18 cellular contexts compared by ENCODE assay signal in genomic region chr2:66447676-66448075, GRCh38. TPM values are rescaled to one million over a fixed set of nuclear protein-coding genes. Genes with fewer than 3 reads are reported as not detected.
DNase-seq lines count a peak whose midpoint lies in the region; ATAC-seq and TF ChIP-seq lines count a peak whose summit lies in the region.
"Had no signal": no experiment of that assay in that cellular context is flagged by ENCODE, and none has a peak within 500 bp of the region (broad histone marks: within the 10 kb centered on the region; RNA-seq: fewer than 3 reads in every experiment).

No MANE protein-coding gene starts in this region.

- peak overlapping the region; percentile 99 for H3K9ac ChIP-seq in SK-N-MC (ENCODE audit: insufficient read length)

- H3K36me3 Mint-ChIP-seq in nephron (ENCODE audit: low read depth) = peaks cover 68% of the 10 kb centered on the region

- H3K9me3 ChIP-seq in SK-N-MC (ENCODE audit: low read depth, low read length) (no peaks in the 10 kb centered on the region), esophagus squamous epithelium (no peaks in the 10 kb centered on the region)

- no peak for TF ChIP-seq POLR2A in esophagus squamous epithelium (IDR thresholded peaks at IDR 0.05)

- TF ChIP-seq CTCF in esophagus squamous epithelium (IDR thresholded peaks at IDR 0.05) (no peak), nephron (IDR thresholded peaks at IDR 0.05; ENCODE audit: unreplicated experiment in 3 of 3) (no peak)

- no peak for DNase-seq in SK-N-MC (ENCODE audit: low read depth, low spot score)
- no peak for DNase-seq in esophagus squamous epithelium (lab: John Stamatoyannopoulos, UW)
- no peak for DNase-seq in dedifferentiated amniotic fluid mesenchymal stem cell (ENCODE audit: extremely low spot score)
- DNase-seq in SKM-1 (lab: John Stamatoyannopoulos, UW; ENCODE audit: unreplicated experiment) = no peak
- DNase-seq: activated CD4-positive, CD25-positive, alpha-beta regulatory T cell; activated effector memory CD4-positive, alpha-beta T cell treated with Interleukin-2 at 50 U/mL for 16 hours; AML-193; cortex of kidney; kidney glomerular epithelial cell; NCI-H1436; NCI-H226; stimulated activated naive CD4-positive, alpha-beta T cell; T-helper 17 cell had no signal

- H3K27ac ChIP-seq in SK-N-MC = peak overlapping the region; percentile 100
- peak overlapping the region in 3 of 4 donors; percentile 92 to 96 (median 95) for H3K27ac ChIP-seq in esophagus squamous epithelium
- peak overlapping the region; percentile 20 for H3K27ac ChIP-seq in temporal lobe (ENCODE audit: low read depth, low read length)

- peak overlapping the region; percentile 94 to 98 (median 97) for H3K4me3 Mint-ChIP-seq in nephron
- H3K4me3 Mint-ChIP-seq: T-helper 17 cell had no signal

- peaks cover 46% of the 10 kb centered on the region for H3K4me1 Mint-ChIP-seq in nephron
- H3K4me1 Mint-ChIP-seq: T-helper 17 cell had no signal

- intact Hi-C loops in esophagus squamous epithelium (cut with DNase I) = no loop called here

- H3K4me1 ChIP-seq in esophagus squamous epithelium = peaks cover 0 to 93% (median 26%) of the 10 kb centered on the region in 3 donors

- peaks cover 98% of the 10 kb centered on the region for H3K36me3 ChIP-seq in SK-N-MC (ENCODE audit: insufficient read depth, low read length)
- H3K36me3 ChIP-seq in esophagus squamous epithelium = peaks cover 0 to 5% (median 0%) of the 10 kb centered on the region in 3 donors

- H3K4me3 ChIP-seq in SK-N-MC (peak overlapping the region; percentile 82), esophagus squamous epithelium (peak overlapping the region in 3 of 4 donors; percentile 72 to 78 (median 72))
- H3K4me3 ChIP-seq: GM12878 had no signal

- H3K27ac Mint-ChIP-seq in nephron = peak overlapping the region; percentile 98 to 99 (median 99)
- H3K27ac Mint-ChIP-seq: T-helper 17 cell had no signal

- 42 to 57% methylated on average over 2 of the region's 2 CpGs for WGBS in esophagus squamous epithelium, 2 donors

- ATAC-seq in HG02798 (IDR thresholded peaks at IDR 0.05; ENCODE audit: poor library complexity, unreplicated experiment) (no peak), HG03565 (IDR thresholded peaks at IDR 0.05; ENCODE audit: unreplicated experiment) (no peak)
- ATAC-seq: GM12878, T-helper 17 cell had no signal

- H3K9me3 Mint-ChIP-seq in nephron = no peaks in the 10 kb centered on the region

- H3K27me3 Mint-ChIP-seq in nephron (ENCODE audit: low read depth) = peaks cover 17% of the 10 kb centered on the region

- H3K27me3 ChIP-seq in esophagus squamous epithelium = peaks cover 0 to 12% (median 0%) of the 10 kb centered on the region in 4 donors

RNA-seq across cellular contexts. Expression of gene MEIS1, which starts 12.8 kb away (rescaled TPM):
- total RNA-seq in esophagus squamous epithelium (10 to 100 TPM; 17.8 to 56.1 (median 28.5) TPM), temporal lobe (11.1 TPM)

Comparison
In these comparisons a context has a peak if more than half of its experiments do, and no peak if none do; other contexts are left out.
1. H3K27ac ChIP-seq: peak in every context shown above with its lines; median percentile 100 in SK-N-MC; 95 in esophagus squamous epithelium; 20 in temporal lobe.